Comparison of ENCODE assay signal across 31 cellular contexts in the genomic region with DNA sequence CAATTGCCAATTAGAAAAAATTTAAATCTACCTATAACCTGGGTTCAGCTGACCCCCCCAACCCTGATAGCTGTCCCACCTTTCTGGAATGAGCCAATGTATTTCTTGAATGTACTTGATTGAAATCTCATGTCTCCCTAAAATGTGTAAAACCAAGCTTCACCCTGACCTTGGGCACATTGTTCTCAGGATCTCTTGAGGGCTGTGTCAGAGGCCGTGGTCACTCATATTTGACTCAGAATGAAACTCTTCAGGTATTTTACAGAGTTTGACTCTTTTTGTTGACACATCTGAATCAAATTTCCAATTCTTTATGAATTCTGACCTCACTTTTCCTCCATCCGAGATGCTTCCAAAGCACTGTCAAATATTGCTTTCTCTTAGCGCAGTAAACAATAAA.
"Had no signal": no experiment of that assay in that cellular context is flagged by ENCODE, and none has a peak within 500 bp of the region (broad histone marks: within the 10 kb centered on the region; RNA-seq: fewer than 3 reads in every experiment).

No MANE protein-coding gene starts in this region.

- H3K4me3 ChIP-seq: ascending aorta, breast epithelium, cardiac muscle cell, colonic mucosa had no signal

- ATAC-seq: activated CD4-positive, alpha-beta T cell treated with anti-CD3 and anti-CD28 coated beads for 36 hours; activated naive CD4-positive, alpha-beta T cell treated with anti-CD3 and anti-CD28 coated beads, Interleukin-2, amount 50 U/mL, for 72 hours; activated T-cell treated with anti-CD3 and anti-CD28 coated beads, Interleukin-2, amount 50 U/mL, for 72 hours; T-helper 17 cell had no signal

- H3K4me1 ChIP-seq: ascending aorta, breast epithelium, colonic mucosa had no signal

- H3K27ac ChIP-seq: ascending aorta, breast epithelium, cardiac muscle cell, colonic mucosa, epithelial cell of prostate, WERI-Rb-1 had no signal

- H3K9me3 ChIP-seq: ascending aorta, breast epithelium, colonic mucosa had no signal

- H3K27me3 Mint-ChIP-seq: activated CD4-positive, alpha-beta T cell treated with anti-CD3 and anti-CD28 coated beads, Interleukin-2, amount 10 ng/mL, durations not matched to agents 7 days and 5 days; activated naive CD4-positive, alpha-beta T cell treated with anti-CD3 and anti-CD28 coated beads, Interleukin-2, amount 10 ng/mL, durations not matched to agents 7 days and 5 days had no signal

- DNase-seq: activated CD4-positive, alpha-beta memory T cell treated with anti-CD3 and anti-CD28 coated beads, Interleukin-2, amount 10 ng/mL, durations not matched to agents 7 days and 5 days; activated CD4-positive, alpha-beta T cell treated with anti-CD3 and anti-CD28 coated beads for 36 hours; activated CD4-positive, alpha-beta T cell treated with anti-CD3 and anti-CD28 coated beads, Interleukin-2, amount 10 ng/mL, durations not matched to agents 7 days and 5 days; activated CD4-positive, alpha-beta T cell treated with anti-CD3 and anti-CD28 coated beads, Interleukin-2, amount 50 U/mL, for 4 hours; activated CD4-positive, CD25-positive, alpha-beta regulatory T cell; activated CD4-positive, CD25-positive, alpha-beta regulatory T cell treated with anti-CD3 and anti-CD28 coated beads, Interleukin-2, amount 50 U/mL, for 72 hours; activated CD8-positive, alpha-beta memory T cell treated with anti-CD3 and anti-CD28 coated beads, Interleukin-2, amount 50 U/mL, for 48 hours; activated gamma-delta T cell; activated naive CD4-positive, alpha-beta T cell; activated naive CD4-positive, alpha-beta T cell treated with anti-CD3 and anti-CD28 coated beads, Interleukin-2, amount 10 ng/mL, durations not matched to agents 7 days and 5 days; activated naive CD8-positive, alpha-beta T cell treated with anti-CD3 and anti-CD28 coated beads, Interleukin-2, amount 10 ng/mL, durations not matched to agents 7 days and 5 days; activated T-cell treated with anti-CD3 and anti-CD28 coated beads for 4 hours; activated T-cell treated with anti-CD3 and anti-CD28 coated beads, Interleukin-2, amount 50 U/mL, for 24 hours; activated T-cell treated with anti-CD3 and anti-CD28 coated beads, Interleukin-2, amount 50 U/mL, for 72 hours; central memory CD4-positive, alpha-beta T cell; cerebellar nuclear complex; colonic mucosa; effector CD8-positive, alpha-beta T cell; foreskin fibroblast; head of caudate nucleus; T-helper 1 cell; T-helper 17 cell; T1000; WERI-Rb-1 had no signal

- H3K4me3 Mint-ChIP-seq: activated CD4-positive, alpha-beta memory T cell treated with anti-CD3 and anti-CD28 coated beads, Interleukin-2, amount 10 ng/mL, durations not matched to agents 7 days and 5 days; activated CD4-positive, alpha-beta T cell treated with anti-CD3 and anti-CD28 coated beads for 36 hours; activated CD4-positive, alpha-beta T cell treated with anti-CD3 and anti-CD28 coated beads, Interleukin-2, amount 10 ng/mL, durations not matched to agents 7 days and 5 days; activated naive CD4-positive, alpha-beta T cell treated with anti-CD3 and anti-CD28 coated beads, Interleukin-2, amount 10 ng/mL, durations not matched to agents 7 days and 5 days; activated naive CD8-positive, alpha-beta T cell treated with anti-CD3 and anti-CD28 coated beads, Interleukin-2, amount 10 ng/mL, durations not matched to agents 7 days and 5 days; activated T-cell treated with anti-CD3 and anti-CD28 coated beads, Interleukin-2, amount 50 U/mL, for 24 hours; activated T-cell treated with anti-CD3 and anti-CD28 coated beads, Interleukin-2, amount 50 U/mL, for 72 hours; brain; T-helper 17 cell; T-helper 2 cell treated with Interferon-gamma antibody and Interleukin-4, amounts not matched to agents 5 μg/mL and 100 μg/mL, for 36 hours had no signal

- H3K27ac Mint-ChIP-seq: activated CD4-positive, alpha-beta memory T cell treated with anti-CD3 and anti-CD28 coated beads, Interleukin-2, amount 10 ng/mL, durations not matched to agents 7 days and 5 days; activated CD4-positive, alpha-beta T cell treated with anti-CD3 and anti-CD28 coated beads for 36 hours; activated CD4-positive, alpha-beta T cell treated with anti-CD3 and anti-CD28 coated beads, Interleukin-2, amount 10 ng/mL, durations not matched to agents 7 days and 5 days; activated naive CD4-positive, alpha-beta T cell treated with anti-CD3 and anti-CD28 coated beads, Interleukin-2, amount 10 ng/mL, durations not matched to agents 7 days and 5 days; activated naive CD4-positive, alpha-beta T cell treated with anti-CD3 and anti-CD28 coated beads, Interleukin-2, amount 50 U/mL, for 72 hours; activated naive CD8-positive, alpha-beta T cell treated with anti-CD3 and anti-CD28 coated beads, Interleukin-2, amount 10 ng/mL, durations not matched to agents 7 days and 5 days; activated T-cell treated with anti-CD3 and anti-CD28 coated beads, Interleukin-2, amount 50 U/mL, for 24 hours; activated T-cell treated with anti-CD3 and anti-CD28 coated beads, Interleukin-2, amount 50 U/mL, for 72 hours; brain; T-helper 17 cell; T-helper 2 cell treated with Interferon-gamma antibody and Interleukin-4, amounts not matched to agents 5 μg/mL and 100 μg/mL, for 36 hours had no signal

- H3K4me1 Mint-ChIP-seq: activated CD4-positive, alpha-beta memory T cell treated with anti-CD3 and anti-CD28 coated beads, Interleukin-2, amount 10 ng/mL, durations not matched to agents 7 days and 5 days; activated CD4-positive, alpha-beta T cell treated with anti-CD3 and anti-CD28 coated beads for 36 hours; activated CD4-positive, alpha-beta T cell treated with anti-CD3 and anti-CD28 coated beads, Interleukin-2, amount 10 ng/mL, durations not matched to agents 7 days and 5 days; activated naive CD4-positive, alpha-beta T cell treated with anti-CD3 and anti-CD28 coated beads, Interleukin-2, amount 10 ng/mL, durations not matched to agents 7 days and 5 days; activated naive CD8-positive, alpha-beta T cell treated with anti-CD3 and anti-CD28 coated beads, Interleukin-2, amount 10 ng/mL, durations not matched to agents 7 days and 5 days; brain; T-helper 17 cell had no signal

- H3K27me3 ChIP-seq: ascending aorta, breast epithelium, cardiac muscle cell, colonic mucosa had no signal

- H3K36me3 ChIP-seq: ascending aorta, breast epithelium, cardiac muscle cell, colonic mucosa, WERI-Rb-1 had no signal

- H3K36me3 Mint-ChIP-seq: activated naive CD4-positive, alpha-beta T cell treated with anti-CD3 and anti-CD28 coated beads, Interleukin-2, amount 10 ng/mL, durations not matched to agents 7 days and 5 days; activated naive CD4-positive, alpha-beta T cell treated with anti-CD3 and anti-CD28 coated beads, Interleukin-2, amount 50 U/mL, for 72 hours; activated naive CD8-positive, alpha-beta T cell treated with anti-CD3 and anti-CD28 coated beads, Interleukin-2, amount 10 ng/mL, durations not matched to agents 7 days and 5 days; brain had no signal

- H3K9me3 Mint-ChIP-seq: activated naive CD4-positive, alpha-beta T cell treated with anti-CD3 and anti-CD28 coated beads, Interleukin-2, amount 10 ng/mL, durations not matched to agents 7 days and 5 days; activated naive CD4-positive, alpha-beta T cell treated with anti-CD3 and anti-CD28 coated beads, Interleukin-2, amount 50 U/mL, for 72 hours; activated naive CD8-positive, alpha-beta T cell treated with anti-CD3 and anti-CD28 coated beads, Interleukin-2, amount 10 ng/mL, durations not matched to agents 7 days and 5 days; activated T-cell treated with anti-CD3 and anti-CD28 coated beads, Interleukin-2, amount 50 U/mL, for 24 hours; activated T-cell treated with anti-CD3 and anti-CD28 coated beads, Interleukin-2, amount 50 U/mL, for 72 hours; brain; T-helper 2 cell treated with Interferon-gamma antibody and Interleukin-4, amounts not matched to agents 5 μg/mL and 100 μg/mL, for 36 hours had no signal
